ENCODE assay signal across 26 cellular contexts in genomic region chr2:177064417-177064816, GRCh38.
"Had no signal": no experiment of that assay in that cellular context is flagged by ENCODE, and none has a peak within 500 bp of the region (broad histone marks: within the 10 kb centered on the region; RNA-seq: fewer than 3 reads in every experiment).

No MANE protein-coding gene starts in this region.

- H3K36me3 ChIP-seq: breast epithelium, esophagus muscularis mucosa, heart left ventricle, right atrium auricular region, stomach, suprapubic skin, tibial nerve had no signal

- H3K27ac Mint-ChIP-seq: activated CD4-positive, alpha-beta T cell treated with anti-CD3 and anti-CD28 coated beads, Interleukin-2, amount 10 ng/mL, durations not matched to agents 7 days and 5 days; activated CD8-positive, alpha-beta T cell treated with anti-CD3 and anti-CD28 coated beads for 36 hours; activated naive CD4-positive, alpha-beta T cell treated with anti-CD3 and anti-CD28 coated beads, Interleukin-2, amount 50 U/mL, for 72 hours; activated T-helper 2 cell treated with anti-CD3 and anti-CD28 coated beads, Interferon-gamma antibody, Interleukin-2, Interleukin-4, amounts not matched to agents 10 μg/mL and 5 μg/mL and 100 μg/mL, durations not matched to agents 14 hours and 24 hours and 36 hours; naive B cell; stimulated activated naive B cell treated with anti-CD40 and anti-IgM and Interleukin-4, amounts not matched to agents 10 μg/mL and 1 μg/mL and 100 μg/mL, for 72 hours; T-helper 17 cell had no signal

- DNase-seq: activated CD4-positive, alpha-beta T cell treated with anti-CD3 and anti-CD28 coated beads for 1 hour; activated CD4-positive, alpha-beta T cell treated with anti-CD3 and anti-CD28 coated beads, Interleukin-2, amount 10 ng/mL, durations not matched to agents 7 days and 5 days; activated CD8-positive, alpha-beta T cell treated with anti-CD3 and anti-CD28 coated beads for 36 hours; activated T-cell treated with anti-CD3 and anti-CD28 coated beads, Interleukin-2, amount 50 U/mL, for 4 hours; central memory CD4-positive, alpha-beta T cell; foreskin keratinocyte; heart left ventricle; hypothalamus; left ventricle myocardium superior; naive B cell; occipital lobe; psoas muscle; stimulated activated CD4-positive, alpha-beta T cell treated with anti-CD3 and anti-CD28 coated beads, Interleukin-15, amount 100 ng/mL, for 24 hours; stimulated activated CD4-positive, alpha-beta T cell treated with anti-CD3 and anti-CD28 coated beads, Interleukin-2, amount 100 ng/mL, for 24 hours; stimulated activated naive B cell treated with anti-CD40 and anti-IgM and Interleukin-4, amounts not matched to agents 10 μg/mL and 1 μg/mL and 100 μg/mL, for 72 hours; stomach; T-helper 17 cell had no signal

- H3K27ac ChIP-seq: breast epithelium, esophagus muscularis mucosa, foreskin keratinocyte, heart left ventricle, parathyroid adenoma, psoas muscle, right atrium auricular region, stomach, suprapubic skin, tibial nerve had no signal

- H3K27me3 ChIP-seq: breast epithelium, esophagus muscularis mucosa, foreskin keratinocyte, right atrium auricular region, stomach, suprapubic skin, tibial nerve had no signal

- ATAC-seq: activated CD8-positive, alpha-beta T cell treated with anti-CD3 and anti-CD28 coated beads for 36 hours; activated naive CD4-positive, alpha-beta T cell treated with anti-CD3 and anti-CD28 coated beads, Interleukin-2, amount 50 U/mL, for 72 hours; activated T-cell treated with anti-CD3 and anti-CD28 coated beads, Interleukin-2, amount 50 U/mL, for 4 hours; foreskin keratinocyte; heart left ventricle; left ventricle myocardium superior; psoas muscle; stimulated activated naive B cell treated with anti-CD40 and anti-IgM and Interleukin-4, amounts not matched to agents 10 μg/mL and 1 μg/mL and 100 μg/mL, for 72 hours; T-helper 17 cell had no signal

- H2AFZ ChIP-seq: parathyroid adenoma had no signal

- H3K27me3 Mint-ChIP-seq: activated CD8-positive, alpha-beta T cell treated with anti-CD3 and anti-CD28 coated beads for 36 hours had no signal

- H3K79me2 ChIP-seq: parathyroid adenoma had no signal

- H3K9ac ChIP-seq: parathyroid adenoma had no signal

- H3K36me3 Mint-ChIP-seq: activated naive CD4-positive, alpha-beta T cell treated with anti-CD3 and anti-CD28 coated beads, Interleukin-2, amount 50 U/mL, for 72 hours; naive B cell; stimulated activated naive B cell treated with anti-CD40 and anti-IgM and Interleukin-4, amounts not matched to agents 10 μg/mL and 1 μg/mL and 100 μg/mL, for 72 hours had no signal

- H3K4me3 Mint-ChIP-seq: activated CD4-positive, alpha-beta T cell treated with anti-CD3 and anti-CD28 coated beads, Interleukin-2, amount 10 ng/mL, durations not matched to agents 7 days and 5 days; activated CD8-positive, alpha-beta T cell treated with anti-CD3 and anti-CD28 coated beads for 36 hours; activated T-cell treated with anti-CD3 and anti-CD28 coated beads, Interleukin-2, amount 50 U/mL, for 4 hours; naive B cell; neural crest cell; stimulated activated naive B cell treated with anti-CD40 and anti-IgM and Interleukin-4, amounts not matched to agents 10 μg/mL and 1 μg/mL and 100 μg/mL, for 72 hours; T-helper 17 cell had no signal

- H3K4me3 ChIP-seq: breast epithelium, esophagus muscularis mucosa, heart left ventricle, psoas muscle, right atrium auricular region, stomach, suprapubic skin, tibial nerve had no signal

- H3K4me1 Mint-ChIP-seq: activated CD4-positive, alpha-beta T cell treated with anti-CD3 and anti-CD28 coated beads, Interleukin-2, amount 10 ng/mL, durations not matched to agents 7 days and 5 days; naive B cell; neural crest cell; stimulated activated naive B cell treated with anti-CD40 and anti-IgM and Interleukin-4, amounts not matched to agents 10 μg/mL and 1 μg/mL and 100 μg/mL, for 72 hours; T-helper 17 cell had no signal

- H3K4me1 ChIP-seq: breast epithelium, esophagus muscularis mucosa, foreskin keratinocyte, heart left ventricle, parathyroid adenoma, psoas muscle, right atrium auricular region, suprapubic skin had no signal

- H3K9me3 Mint-ChIP-seq: activated CD4-positive, alpha-beta T cell treated with anti-CD3 and anti-CD28 coated beads, Interleukin-2, amount 10 ng/mL, durations not matched to agents 7 days and 5 days; activated CD8-positive, alpha-beta T cell treated with anti-CD3 and anti-CD28 coated beads for 36 hours; activated naive CD4-positive, alpha-beta T cell treated with anti-CD3 and anti-CD28 coated beads, Interleukin-2, amount 50 U/mL, for 72 hours; activated T-cell treated with anti-CD3 and anti-CD28 coated beads, Interleukin-2, amount 50 U/mL, for 4 hours; activated T-helper 2 cell treated with anti-CD3 and anti-CD28 coated beads, Interferon-gamma antibody, Interleukin-2, Interleukin-4, amounts not matched to agents 10 μg/mL and 5 μg/mL and 100 μg/mL, durations not matched to agents 14 hours and 24 hours and 36 hours; naive B cell; stimulated activated naive B cell treated with anti-CD40 and anti-IgM and Interleukin-4, amounts not matched to agents 10 μg/mL and 1 μg/mL and 100 μg/mL, for 72 hours had no signal

- H3K9me3 ChIP-seq: breast epithelium, esophagus muscularis mucosa, heart left ventricle, psoas muscle, right atrium auricular region, stomach, suprapubic skin, tibial nerve had no signal
